In genomic region chr19:53552001-53552721, GRCh38 we compare ENCODE assay signal across 1 cellular context.
TF ChIP-seq lines count a peak whose summit lies in the region.

No MANE protein-coding gene starts in this region.

TF ChIP-seq in HepG2, 621 proteins besides CTCF, POLR2A, EP300 and RAD21 (continued from another document):
- TF ChIP-seq BCLAF1 (IDR thresholded peaks at IDR 0.05) (no peak), ZNF350 (CRISPR knock-in tag; IDR thresholded peaks at IDR 0.05; ENCODE audit: borderline replicate concordance, low read depth) (no peak)
TF ChIP-seq in HepG2: peak in this region for 1.
